In genomic region chr20:53753880-53754459, GRCh38 we compare ENCODE assay signal across 1 cellular context.
A peak's percentile ranks its signal among the peaks of the same experiment; 100 is the strongest.
TF ChIP-seq lines count a peak whose summit lies in the region.

No MANE protein-coding gene starts in this region.

TF ChIP-seq in K562, 482 proteins besides CTCF, POLR2A, EP300 and RAD21 (continued from another document and continues in another):
- TF ChIP-seq, protein P1, sequence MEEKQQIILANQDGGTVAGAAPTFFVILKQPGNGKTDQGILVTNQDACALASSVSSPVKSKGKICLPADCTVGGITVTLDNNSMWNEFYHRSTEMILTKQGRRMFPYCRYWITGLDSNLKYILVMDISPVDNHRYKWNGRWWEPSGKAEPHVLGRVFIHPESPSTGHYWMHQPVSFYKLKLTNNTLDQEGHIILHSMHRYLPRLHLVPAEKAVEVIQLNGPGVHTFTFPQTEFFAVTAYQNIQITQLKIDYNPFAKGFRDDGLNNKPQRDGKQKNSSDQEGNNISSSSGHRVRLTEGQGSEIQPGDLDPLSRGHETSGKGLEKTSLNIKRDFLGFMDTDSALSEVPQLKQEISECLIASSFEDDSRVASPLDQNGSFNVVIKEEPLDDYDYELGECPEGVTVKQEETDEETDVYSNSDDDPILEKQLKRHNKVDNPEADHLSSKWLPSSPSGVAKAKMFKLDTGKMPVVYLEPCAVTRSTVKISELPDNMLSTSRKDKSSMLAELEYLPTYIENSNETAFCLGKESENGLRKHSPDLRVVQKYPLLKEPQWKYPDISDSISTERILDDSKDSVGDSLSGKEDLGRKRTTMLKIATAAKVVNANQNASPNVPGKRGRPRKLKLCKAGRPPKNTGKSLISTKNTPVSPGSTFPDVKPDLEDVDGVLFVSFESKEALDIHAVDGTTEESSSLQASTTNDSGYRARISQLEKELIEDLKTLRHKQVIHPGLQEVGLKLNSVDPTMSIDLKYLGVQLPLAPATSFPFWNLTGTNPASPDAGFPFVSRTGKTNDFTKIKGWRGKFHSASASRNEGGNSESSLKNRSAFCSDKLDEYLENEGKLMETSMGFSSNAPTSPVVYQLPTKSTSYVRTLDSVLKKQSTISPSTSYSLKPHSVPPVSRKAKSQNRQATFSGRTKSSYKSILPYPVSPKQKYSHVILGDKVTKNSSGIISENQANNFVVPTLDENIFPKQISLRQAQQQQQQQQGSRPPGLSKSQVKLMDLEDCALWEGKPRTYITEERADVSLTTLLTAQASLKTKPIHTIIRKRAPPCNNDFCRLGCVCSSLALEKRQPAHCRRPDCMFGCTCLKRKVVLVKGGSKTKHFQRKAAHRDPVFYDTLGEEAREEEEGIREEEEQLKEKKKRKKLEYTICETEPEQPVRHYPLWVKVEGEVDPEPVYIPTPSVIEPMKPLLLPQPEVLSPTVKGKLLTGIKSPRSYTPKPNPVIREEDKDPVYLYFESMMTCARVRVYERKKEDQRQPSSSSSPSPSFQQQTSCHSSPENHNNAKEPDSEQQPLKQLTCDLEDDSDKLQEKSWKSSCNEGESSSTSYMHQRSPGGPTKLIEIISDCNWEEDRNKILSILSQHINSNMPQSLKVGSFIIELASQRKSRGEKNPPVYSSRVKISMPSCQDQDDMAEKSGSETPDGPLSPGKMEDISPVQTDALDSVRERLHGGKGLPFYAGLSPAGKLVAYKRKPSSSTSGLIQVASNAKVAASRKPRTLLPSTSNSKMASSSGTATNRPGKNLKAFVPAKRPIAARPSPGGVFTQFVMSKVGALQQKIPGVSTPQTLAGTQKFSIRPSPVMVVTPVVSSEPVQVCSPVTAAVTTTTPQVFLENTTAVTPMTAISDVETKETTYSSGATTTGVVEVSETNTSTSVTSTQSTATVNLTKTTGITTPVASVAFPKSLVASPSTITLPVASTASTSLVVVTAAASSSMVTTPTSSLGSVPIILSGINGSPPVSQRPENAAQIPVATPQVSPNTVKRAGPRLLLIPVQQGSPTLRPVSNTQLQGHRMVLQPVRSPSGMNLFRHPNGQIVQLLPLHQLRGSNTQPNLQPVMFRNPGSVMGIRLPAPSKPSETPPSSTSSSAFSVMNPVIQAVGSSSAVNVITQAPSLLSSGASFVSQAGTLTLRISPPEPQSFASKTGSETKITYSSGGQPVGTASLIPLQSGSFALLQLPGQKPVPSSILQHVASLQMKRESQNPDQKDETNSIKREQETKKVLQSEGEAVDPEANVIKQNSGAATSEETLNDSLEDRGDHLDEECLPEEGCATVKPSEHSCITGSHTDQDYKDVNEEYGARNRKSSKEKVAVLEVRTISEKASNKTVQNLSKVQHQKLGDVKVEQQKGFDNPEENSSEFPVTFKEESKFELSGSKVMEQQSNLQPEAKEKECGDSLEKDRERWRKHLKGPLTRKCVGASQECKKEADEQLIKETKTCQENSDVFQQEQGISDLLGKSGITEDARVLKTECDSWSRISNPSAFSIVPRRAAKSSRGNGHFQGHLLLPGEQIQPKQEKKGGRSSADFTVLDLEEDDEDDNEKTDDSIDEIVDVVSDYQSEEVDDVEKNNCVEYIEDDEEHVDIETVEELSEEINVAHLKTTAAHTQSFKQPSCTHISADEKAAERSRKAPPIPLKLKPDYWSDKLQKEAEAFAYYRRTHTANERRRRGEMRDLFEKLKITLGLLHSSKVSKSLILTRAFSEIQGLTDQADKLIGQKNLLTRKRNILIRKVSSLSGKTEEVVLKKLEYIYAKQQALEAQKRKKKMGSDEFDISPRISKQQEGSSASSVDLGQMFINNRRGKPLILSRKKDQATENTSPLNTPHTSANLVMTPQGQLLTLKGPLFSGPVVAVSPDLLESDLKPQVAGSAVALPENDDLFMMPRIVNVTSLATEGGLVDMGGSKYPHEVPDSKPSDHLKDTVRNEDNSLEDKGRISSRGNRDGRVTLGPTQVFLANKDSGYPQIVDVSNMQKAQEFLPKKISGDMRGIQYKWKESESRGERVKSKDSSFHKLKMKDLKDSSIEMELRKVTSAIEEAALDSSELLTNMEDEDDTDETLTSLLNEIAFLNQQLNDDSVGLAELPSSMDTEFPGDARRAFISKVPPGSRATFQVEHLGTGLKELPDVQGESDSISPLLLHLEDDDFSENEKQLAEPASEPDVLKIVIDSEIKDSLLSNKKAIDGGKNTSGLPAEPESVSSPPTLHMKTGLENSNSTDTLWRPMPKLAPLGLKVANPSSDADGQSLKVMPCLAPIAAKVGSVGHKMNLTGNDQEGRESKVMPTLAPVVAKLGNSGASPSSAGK (IDR thresholded peaks at IDR 0.05) = peak; percentile 51
- TF ChIP-seq TGIF2 (CRISPR knock-in tag; IDR thresholded peaks at IDR 0.05) (no peak), ASH1L (IDR thresholded peaks at IDR 0.05; ENCODE audit: borderline replicate concordance, low read depth, partially characterized antibody) (peak; percentile 24), ZNF584 (CRISPR knock-in tag; IDR thresholded peaks at IDR 0.05; ENCODE audit: low read depth) (no peak), HBP1 (CRISPR knock-in tag; IDR thresholded peaks at IDR 0.05) (peak; percentile 60; the same call in 1 of the 2 replicates), TRIM24 (IDR thresholded peaks at IDR 0.05) (peak; percentile 51 to 52; a peak in 3 of 4 replicates), CHAMP1 (IDR thresholded peaks at IDR 0.05) (peak; percentile 87), CHD2 (IDR thresholded peaks at IDR 0.05; ENCODE audit: low read depth, low read length) (no peak), DPF2 (IDR thresholded peaks at IDR 0.05) (peak; percentile 87), SMARCA4 (IDR thresholded peaks at IDR 0.05) (peak; percentile 80), RBM14 (IDR thresholded peaks at IDR 0.05; ENCODE audit: borderline replicate concordance, insufficient read depth, low read depth, low read length) (no peak), FOXK2 (conservative IDR thresholded peaks at IDR 0.05 in 1 of 2, IDR thresholded peaks at IDR 0.05 in 1 of 2; ENCODE audit: low read depth in 2 of 2) (peak; percentile 54 to 70; a peak in 3 of 4 replicates), HEY1 (CRISPR knock-in tag; IDR thresholded peaks at IDR 0.05; ENCODE audit: borderline replicate concordance) (no peak), IRF9 (tag; IDR thresholded peaks at IDR 0.05) (peak; percentile 69; the same call in 1 of the 2 replicates), HIVEP1 (CRISPR knock-in tag; IDR thresholded peaks at IDR 0.05) (no peak), ETV1 (tag; conservative IDR thresholded peaks at IDR 0.05; ENCODE audit: low read depth) (0 out of 2 replicates have a peak, but pooled peaks have one; percentile 32), ADNP (tag; IDR thresholded peaks at IDR 0.05) (peak; percentile 76), BRD9 (IDR thresholded peaks at IDR 0.05; ENCODE audit: low read depth, partially characterized antibody) (peak; percentile 94), GABPB2 (CRISPR knock-in tag; conservative IDR thresholded peaks at IDR 0.05) (no peak), MAFK (IDR thresholded peaks at IDR 0.05; ENCODE audit: low read length) (0 out of 2 replicates have a peak, but pooled peaks have one; percentile 21), CGGBP1 (CRISPR knock-in tag; IDR thresholded peaks at IDR 0.05) (no peak), SOX6 (IDR thresholded peaks at IDR 0.05) (peak; percentile 44; the same call in 1 of the 2 replicates), TAF9B (IDR thresholded peaks at IDR 0.05; ENCODE audit: partially characterized antibody) (peak; percentile 77), RBM25 (IDR thresholded peaks at IDR 0.05; ENCODE audit: low read depth, low read length, severe bottlenecking) (peak; percentile 12), LEF1 (IDR thresholded peaks at IDR 0.05) (peak; percentile 88), CC2D1A (IDR thresholded peaks at IDR 0.05) (0 out of 2 replicates have a peak, but pooled peaks have one; percentile 19), MLLT1 (IDR thresholded peaks at IDR 0.05) (peak; percentile 69 to 86; a peak in 2 of 4 replicates), ELF4 (CRISPR knock-in tag; IDR thresholded peaks at IDR 0.05) (no peak), TRIM28 (IDR thresholded peaks at IDR 0.05) (peak; percentile 51; the same call in 1 of the 2 replicates), SMARCE1 (IDR thresholded peaks at IDR 0.05) (peak; percentile 66; the same call in 1 of the 2 replicates), ZKSCAN3 (CRISPR knock-in tag; IDR thresholded peaks at IDR 0.05) (no peak), MYBL2 (IDR thresholded peaks at IDR 0.05; ENCODE audit: low read depth) (0 out of 2 replicates have a peak, but pooled peaks have one; percentile 26), MYBL2 (CRISPR knock-in tag; IDR thresholded peaks at IDR 0.05; ENCODE audit: borderline replicate concordance) (no peak), HLTF (IDR thresholded peaks at IDR 0.05) (peak; percentile 91; the same call in 1 of the 2 replicates), LARP7 (IDR thresholded peaks at IDR 0.05) (0 out of 2 replicates have a peak, but pooled peaks have one; percentile 82), MCM7 (IDR thresholded peaks at IDR 0.05) (0 out of 4 replicates have a peak, but pooled peaks of 1 of the 2 experiments have one; percentile 17), GATAD2B (IDR thresholded peaks at IDR 0.05; ENCODE audit: borderline replicate concordance) (no peak), MEIS2 (IDR thresholded peaks at IDR 0.05; ENCODE audit: partially characterized antibody) (no peak)
- TF ChIP-seq, protein P2, sequence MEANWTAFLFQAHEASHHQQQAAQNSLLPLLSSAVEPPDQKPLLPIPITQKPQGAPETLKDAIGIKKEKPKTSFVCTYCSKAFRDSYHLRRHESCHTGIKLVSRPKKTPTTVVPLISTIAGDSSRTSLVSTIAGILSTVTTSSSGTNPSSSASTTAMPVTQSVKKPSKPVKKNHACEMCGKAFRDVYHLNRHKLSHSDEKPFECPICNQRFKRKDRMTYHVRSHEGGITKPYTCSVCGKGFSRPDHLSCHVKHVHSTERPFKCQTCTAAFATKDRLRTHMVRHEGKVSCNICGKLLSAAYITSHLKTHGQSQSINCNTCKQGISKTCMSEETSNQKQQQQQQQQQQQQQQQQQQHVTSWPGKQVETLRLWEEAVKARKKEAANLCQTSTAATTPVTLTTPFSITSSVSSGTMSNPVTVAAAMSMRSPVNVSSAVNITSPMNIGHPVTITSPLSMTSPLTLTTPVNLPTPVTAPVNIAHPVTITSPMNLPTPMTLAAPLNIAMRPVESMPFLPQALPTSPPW (CRISPR knock-in tag; IDR thresholded peaks at IDR 0.05) = peak; percentile 94
- TF ChIP-seq, protein P3, sequence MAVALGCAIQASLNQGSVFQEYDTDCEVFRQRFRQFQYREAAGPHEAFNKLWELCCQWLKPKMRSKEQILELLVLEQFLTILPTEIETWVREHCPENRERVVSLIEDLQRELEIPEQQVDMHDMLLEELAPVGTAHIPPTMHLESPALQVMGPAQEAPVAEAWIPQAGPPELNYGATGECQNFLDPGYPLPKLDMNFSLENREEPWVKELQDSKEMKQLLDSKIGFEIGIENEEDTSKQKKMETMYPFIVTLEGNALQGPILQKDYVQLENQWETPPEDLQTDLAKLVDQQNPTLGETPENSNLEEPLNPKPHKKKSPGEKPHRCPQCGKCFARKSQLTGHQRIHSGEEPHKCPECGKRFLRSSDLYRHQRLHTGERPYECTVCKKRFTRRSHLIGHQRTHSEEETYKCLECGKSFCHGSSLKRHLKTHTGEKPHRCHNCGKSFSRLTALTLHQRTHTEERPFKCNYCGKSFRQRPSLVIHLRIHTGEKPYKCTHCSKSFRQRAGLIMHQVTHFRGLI (CRISPR knock-in tag; IDR thresholded peaks at IDR 0.05) = no peak
